Comparison of ENCODE assay signal across 11 cellular contexts in the genomic region with DNA sequence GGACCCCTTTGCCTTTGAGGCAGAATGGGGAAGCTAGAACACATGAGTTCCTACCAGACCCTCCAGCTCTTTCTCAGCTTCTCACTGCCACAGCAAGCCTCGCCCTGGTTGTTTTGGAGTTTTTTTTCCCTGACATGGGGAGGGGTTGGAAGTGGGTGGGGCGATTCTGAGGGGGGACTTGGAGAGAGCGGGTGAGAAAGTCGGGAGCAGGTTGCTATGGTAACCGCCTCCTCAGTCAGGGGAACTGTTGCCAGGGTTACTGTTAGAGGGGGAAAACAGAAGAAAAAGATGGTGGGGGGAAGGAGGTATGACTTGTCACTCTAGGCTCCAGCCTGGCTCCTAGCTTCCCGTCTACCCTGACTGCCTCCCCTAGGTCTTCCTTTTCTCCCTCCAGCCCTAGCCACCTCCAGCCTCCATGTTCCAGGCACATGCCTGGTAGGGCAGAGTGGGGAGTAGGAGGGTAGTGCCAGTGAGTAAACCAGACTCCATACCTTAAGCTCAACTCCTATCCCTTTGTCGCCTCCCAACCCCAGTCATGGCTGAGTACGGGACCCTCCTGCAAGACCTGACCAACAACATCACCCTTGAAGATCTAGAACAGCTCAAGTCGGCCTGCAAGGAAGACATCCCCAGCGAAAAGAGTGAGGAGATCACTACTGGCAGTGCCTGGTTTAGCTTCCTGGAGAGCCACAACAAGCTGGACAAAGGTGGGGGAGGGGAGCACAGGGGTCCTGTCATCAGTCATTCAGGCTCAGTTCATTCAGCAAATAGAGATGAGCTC. TPM values are rescaled to one million over a fixed set of nuclear protein-coding genes. Genes with fewer than 3 reads are reported as not detected.
DNase-seq lines count a peak whose midpoint lies in the region; ATAC-seq, FAIRE-seq and TF ChIP-seq lines count a peak whose summit lies in the region.
"Had no signal": no experiment of that assay in that cellular context is flagged by ENCODE, and none has a peak within 500 bp of the region (broad histone marks: within the 10 kb centered on the region; RNA-seq: fewer than 3 reads in every experiment).

No MANE protein-coding gene starts in this region.

- peak overlapping the region; percentile 40; the same call in 1 of the 2 replicates for H3K23ac ChIP-seq in IMR-90 (ENCODE audit: low read depth, low read length)

- CTCF ChIA-PET in CD4-positive, alpha-beta memory T cell (lab: Charles Lee; ENCODE audit: partially characterized antibody): interaction anchor here (1.2 to 1.8 kb wide), 2 partner anchors 41 to 80 kb away, joined by 3 to 7 read pairs; no protein-coding TSS in a partner anchor
- CTCF ChIA-PET in IMR-90 (lab: Yijun Ruan, JAX): interaction anchor here (1.3 to 1.7 kb wide), 2 partner anchors 9 to 41 kb away, joined by 4 to 6 read pairs; no protein-coding TSS in a partner anchor

- peaks cover 42% of the 10 kb centered on the region for H3K36me3 ChIP-seq in CD4-positive, alpha-beta memory T cell (ENCODE audit: insufficient read depth, low read length)
- H3K36me3 ChIP-seq in IMR-90 (ENCODE audit: control insufficient read depth, insufficient read depth, low read length) (peaks cover 78% of the 10 kb centered on the region), ectodermal cell (ENCODE audit: control insufficient read depth, insufficient read depth, low read length) (peaks cover 34% of the 10 kb centered on the region), neural progenitor cell (peaks cover 5% of the 10 kb centered on the region)

- H4K8ac ChIP-seq in IMR-90 (ENCODE audit: low read depth in 2 of 2, low read length in 2 of 2): no peak overlapping the region

- H2BK5ac ChIP-seq in IMR-90 (ENCODE audit: low read depth, low read length, poor library complexity, severe bottlenecking): no peak overlapping the region

- H3K27me3 Mint-ChIP-seq in CD4-positive, alpha-beta memory T cell: no peaks in the 10 kb centered on the region
- H3K27me3 Mint-ChIP-seq in neural progenitor cell (ENCODE audit: insufficient read depth, low read depth): peaks cover 12% of the 10 kb centered on the region

- no peak for TF ChIP-seq CTCF in IMR-90 (conservative IDR thresholded peaks at IDR 0.05; ENCODE audit: low read depth, low read length)
- TF ChIP-seq CTCF in neural progenitor cell (IDR thresholded peaks at IDR 0.05): no peak

- no peak overlapping the region for H2AFZ ChIP-seq in IMR-90 (replicated peaks; ENCODE audit: low read length, poor library complexity)
- no peak overlapping the region for H2AFZ ChIP-seq in neural progenitor cell (replicated peaks)

- peaks cover 17 to 66% of the 10 kb centered on the region in 2 donors for H3K36me3 Mint-ChIP-seq in CD4-positive, alpha-beta memory T cell
- H3K36me3 Mint-ChIP-seq in neural progenitor cell: peaks cover 46% of the 10 kb centered on the region

- dilution Hi-C loops in IMR-90 (cut with HindIII; ENCODE audit: low sequenced_read_pairs, unreplicated experiment): loop anchor here (10.0 kb wide), 1 partner anchor 106 kb away; no protein-coding TSS in a partner anchor

- no peak overlapping the region for H3K4me2 ChIP-seq in IMR-90 (ENCODE audit: low read depth, low read length)
- H3K4me2 ChIP-seq in neural progenitor cell: peak overlapping the region; percentile 48

- no peak overlapping the region for H2BK120ac ChIP-seq in IMR-90 (ENCODE audit: low read depth, low read length)

- DNase-seq in CD4-positive, alpha-beta memory T cell: no peak
- DNase-seq in IMR-90: no peak
- peak; percentile 67 for DNase-seq in neural progenitor cell (ENCODE audit: low spot score)
- no peak for DNase-seq in frontal cortex (ENCODE audit: low spot score in 2 of 2)
- DNase-seq in AG20443 (ENCODE audit: low spot score): no peak
- DNase-seq: activated naive CD4-positive, alpha-beta T cell treated with anti-CD3 and anti-CD28 coated beads, Interleukin-2, amount 50 U/mL, for 16 hours had no signal

- no peak overlapping the region for H3K18ac ChIP-seq in IMR-90 (ENCODE audit: low read depth, low read length)

- H3K9ac ChIP-seq in IMR-90 (ENCODE audit: low read depth, low read length): no peak overlapping the region
- H3K9ac ChIP-seq in neural progenitor cell: no peak overlapping the region

- POLR2A ChIA-PET in CD4-positive, alpha-beta memory T cell (lab: Charles Lee; ENCODE audit: partially characterized antibody): interaction anchor here (0.5 to 2.8 kb wide), 3 partner anchors 8 to 887 kb away, joined by 3 to 10 read pairs (median 3); no protein-coding TSS in a partner anchor
- POLR2A ChIA-PET in IMR-90 (lab: Charles Lee; ENCODE audit: unreplicated experiment): no interaction called here

- H3F3A ChIP-seq in neural progenitor cell (ENCODE audit: low read depth): peaks cover 48% of the 10 kb centered on the region

- H4K20me1 ChIP-seq in IMR-90 (ENCODE audit: insufficient read depth, low read length) (peaks cover 79% of the 10 kb centered on the region), neural progenitor cell (ENCODE audit: low read depth) (peaks cover 68% of the 10 kb centered on the region)

- intact Hi-C loops in CD4-positive, alpha-beta memory T cell (cut with micrococcal nuclease): no loop called here
- intact Hi-C loops in IMR-90 (cut with micrococcal nuclease): loop anchor here (10.0 kb wide), 1 partner anchor 286 kb away; the partner anchor contains the start of gene TAGLN2

- H3K27me3 ChIP-seq in CD4-positive, alpha-beta memory T cell (ENCODE audit: insufficient read depth, low read length): no peaks in the 10 kb centered on the region
- no peaks in the 10 kb centered on the region for H3K27me3 ChIP-seq in IMR-90 (ENCODE audit: control insufficient read depth, insufficient read depth, low read length)
- no peaks in the 10 kb centered on the region for H3K27me3 ChIP-seq in ectodermal cell (ENCODE audit: control insufficient read depth, insufficient read depth, low read length, poor library complexity, severe bottlenecking)
- H3K27me3 ChIP-seq in neural progenitor cell: no peaks in the 10 kb centered on the region

- H3K56ac ChIP-seq in IMR-90 (ENCODE audit: extremely low read depth, insufficient read depth, low read length): no peak overlapping the region

- no peak for ATAC-seq in IMR-90 (ENCODE audit: low read depth)
- ATAC-seq in GM21786 (IDR thresholded peaks at IDR 0.05; ENCODE audit: unreplicated experiment): no peak
- no peak for ATAC-seq in GM21825 (IDR thresholded peaks at IDR 0.05; ENCODE audit: unreplicated experiment)

- no peak overlapping the region for H2BK15ac ChIP-seq in IMR-90 (ENCODE audit: low read depth, low read length)

- in situ Hi-C loops in IMR-90 (cut with MboI; ENCODE audit: low sequenced_read_pairs): no loop called here

- no peak overlapping the region for H3K4ac ChIP-seq in IMR-90 (ENCODE audit: low read depth, low read length)

- no peak for FAIRE-seq in frontal cortex (lab: Jason Lieb, UNC)

- H3K9me1 ChIP-seq in IMR-90 (ENCODE audit: insufficient read depth, low read length): peaks cover 40% of the 10 kb centered on the region

- no peak overlapping the region for H4K91ac ChIP-seq in IMR-90 (ENCODE audit: insufficient read depth, low read depth, low read length)

- H3K4me1 Mint-ChIP-seq in CD4-positive, alpha-beta memory T cell: peaks cover 20 to 33% (median 28%) of the 10 kb centered on the region in 4 donors
- peaks cover 66% of the 10 kb centered on the region for H3K4me1 Mint-ChIP-seq in neural progenitor cell

- TF ChIP-seq POLR2A in IMR-90 (IDR thresholded peaks at IDR 0.05; ENCODE audit: low read depth, low read length): no peak

- no peaks in the 10 kb centered on the region for H3K9me3 ChIP-seq in CD4-positive, alpha-beta memory T cell (ENCODE audit: control insufficient read depth in 1 of 2, low read length in 2 of 2)
- no peaks in the 10 kb centered on the region for H3K9me3 ChIP-seq in IMR-90 (ENCODE audit: control insufficient read depth, insufficient read depth, low read length)
- H3K9me3 ChIP-seq in ectodermal cell (ENCODE audit: control insufficient read depth, low read length): no peaks in the 10 kb centered on the region
- H3K9me3 ChIP-seq in neural progenitor cell (ENCODE audit: low read depth): no peaks in the 10 kb centered on the region

- no peaks in the 10 kb centered on the region for H3K9me3 Mint-ChIP-seq in CD4-positive, alpha-beta memory T cell
- H3K9me3 Mint-ChIP-seq in neural progenitor cell: no peaks in the 10 kb centered on the region

- no peak overlapping the region for H3K14ac ChIP-seq in IMR-90 (replicated peaks; ENCODE audit: low read depth, low read length)

- H2AK9ac ChIP-seq in IMR-90 (replicated peaks; ENCODE audit: low read depth, low read length, poor library complexity): peak overlapping the region; percentile 18

- H3K4me1 ChIP-seq in CD4-positive, alpha-beta memory T cell (ENCODE audit: insufficient read depth, low read length): peaks cover 14% of the 10 kb centered on the region
- peaks cover 38% of the 10 kb centered on the region for H3K4me1 ChIP-seq in IMR-90 (ENCODE audit: control insufficient read depth, insufficient read depth, low read length)
- peaks cover 54% of the 10 kb centered on the region for H3K4me1 ChIP-seq in ectodermal cell (ENCODE audit: control insufficient read depth, insufficient read depth, low read length)
- peaks cover 60% of the 10 kb centered on the region for H3K4me1 ChIP-seq in neural progenitor cell

- peak overlapping the region in 5 of 7 donors; percentile 11 to 57 (median 49) for H3K27ac Mint-ChIP-seq in CD4-positive, alpha-beta memory T cell
- peak overlapping the region; percentile 92 for H3K27ac Mint-ChIP-seq in neural progenitor cell

- no TSS peak for BruUV-seq in IMR-90 (replicated peaks; lab: Mats Ljungman, UMichigan)

- no CpG with 5 or more reads among the region's 10 CpGs for WGBS in IMR-90 (ENCODE audit: extremely low coverage in 2 of 2, insufficient read length in 1 of 2), 2 experiments
- 67 to 75% methylated on average over 10 of the region's 10 CpGs for WGBS in ectodermal cell, 2 experiments

- H3K79me2 ChIP-seq in neural progenitor cell (ENCODE audit: low read depth): peaks cover 17% of the 10 kb centered on the region

- no peak overlapping the region for H3K4me3 ChIP-seq in CD4-positive, alpha-beta memory T cell (ENCODE audit: low read length in 2 of 2)
- no peak overlapping the region for H3K4me3 ChIP-seq in IMR-90 (ENCODE audit: insufficient read depth, low read depth, low read length)
- no peak overlapping the region for H3K4me3 ChIP-seq in ectodermal cell (ENCODE audit: insufficient read depth, low read depth, low read length)
- H3K4me3 ChIP-seq in neural progenitor cell: no peak overlapping the region

- no peak overlapping the region for H3K27ac ChIP-seq in CD4-positive, alpha-beta memory T cell (ENCODE audit: low read depth, low read length)
- peak overlapping the region; percentile 6; the same call in 1 of the 2 replicates for H3K27ac ChIP-seq in IMR-90 (ENCODE audit: insufficient read depth, low read length)
- H3K27ac ChIP-seq in ectodermal cell (ENCODE audit: insufficient read depth, low read depth, low read length, poor library complexity, severe bottlenecking): peak overlapping the region; percentile 68
- peak overlapping the region; percentile 48 for H3K27ac ChIP-seq in neural progenitor cell
- H3K27ac ChIP-seq: epithelial cell of prostate had no signal

- no peak overlapping the region for H4K5ac ChIP-seq in IMR-90 (ENCODE audit: low read depth, low read length)

- no peak overlapping the region for H2BK20ac ChIP-seq in IMR-90 (ENCODE audit: low read depth, low read length)

- H3K4me3 Mint-ChIP-seq in CD4-positive, alpha-beta memory T cell: no peak overlapping the region
- H3K4me3 Mint-ChIP-seq in neural progenitor cell: peak overlapping the region; percentile 89

- peaks cover 40 to 92% of the 10 kb centered on the region in 2 experiments for H3K79me1 ChIP-seq in IMR-90 (ENCODE audit: low read depth in 1 of 2, low read length in 2 of 2)

- no peak for TF ChIP-seq RAD21 in IMR-90 (IDR thresholded peaks at IDR 0.05; ENCODE audit: low read length)

- no peak overlapping the region for H2AK5ac ChIP-seq in IMR-90 (ENCODE audit: low read depth, low read length)

RNA-seq across cellular contexts. Expression of gene PEA15, which starts 6.0 kb away (rescaled TPM):
- total RNA-seq in CD4-positive, alpha-beta memory T cell: 10 to 100 TPM; 23.1 to 25.1 TPM
- polyA plus RNA-seq in CD4-positive, alpha-beta memory T cell: 10 to 100 TPM in 1 of 2 donors, 1 to 10 TPM in 1; 7.6 to 10.0 TPM
- total RNA-seq in IMR-90 (2012; rRNA removed) (265 and 296 TPM in 2 replicates), neural progenitor cell (ENCODE audit: low replicate concordance) (39.1 and 63.5 TPM in 2 replicates), frontal cortex (84.4 TPM)
- 710 and 754 TPM in 2 replicates for polyA plus RNA-seq in IMR-90 (2012; rRNA removed)
- 217 and 257 TPM in 2 replicates for polyA plus RNA-seq in IMR-90 (2012; cell fraction: cytosol; rRNA removed)
- polyA plus RNA-seq in IMR-90 (2012; cell fraction: nucleus; rRNA removed; ENCODE audit: low replicate concordance): 129 and 289 TPM in 2 replicates
- polyA plus RNA-seq in ectodermal cell (2013, experiment 1 of 4): 107 TPM
- polyA plus RNA-seq in ectodermal cell (2013, experiment 2 of 4): 121 TPM
- 84.4 TPM for polyA plus RNA-seq in ectodermal cell (2013, experiment 3 of 4)
- polyA plus RNA-seq in ectodermal cell (2013, experiment 4 of 4): 105 TPM

RNA-seq across cellular contexts. Expression of gene CASQ1, which starts 20.8 kb away (rescaled TPM):
- total RNA-seq in CD4-positive, alpha-beta memory T cell: not detected
- polyA plus RNA-seq in CD4-positive, alpha-beta memory T cell: not detected
- 0.18 TPM in 1 of 2 replicates, not detected in the other for total RNA-seq in IMR-90 (2012; rRNA removed)
- polyA plus RNA-seq in IMR-90 (2012; rRNA removed): 0.10 and 0.21 TPM in 2 replicates
- 0.09 and 0.14 TPM in 2 replicates for polyA plus RNA-seq in IMR-90 (2012; cell fraction: cytosol; rRNA removed)
- 0.07 TPM in 1 of 2 replicates, not detected in the other for polyA plus RNA-seq in IMR-90 (2012; cell fraction: nucleus; rRNA removed; ENCODE audit: low replicate concordance)
- 2.1 TPM for polyA plus RNA-seq in ectodermal cell (2013, experiment 1 of 4)
- 0.53 TPM for polyA plus RNA-seq in ectodermal cell (2013, experiment 2 of 4)
- polyA plus RNA-seq in ectodermal cell (2013, experiment 3 of 4): 0.32 TPM
- 0.93 TPM for polyA plus RNA-seq in ectodermal cell (2013, experiment 4 of 4)
- 0.50 TPM in 1 of 2 replicates, not detected in the other for total RNA-seq in neural progenitor cell (ENCODE audit: low replicate concordance)
- total RNA-seq in frontal cortex: 4.9 TPM
- total RNA-seq: kidney epithelial cell had no signal

RNA-seq across cellular contexts. Expression of gene DCAF8, which starts 51.1 kb away (rescaled TPM):
- 100 to 1,000 TPM; 211 to 223 TPM for total RNA-seq in CD4-positive, alpha-beta memory T cell
- polyA plus RNA-seq in CD4-positive, alpha-beta memory T cell: 10 to 100 TPM; 57.5 to 67.8 TPM
- total RNA-seq in IMR-90 (2012; rRNA removed) (83.3 TPM in 2 replicates), neural progenitor cell (ENCODE audit: low replicate concordance) (105 and 132 TPM in 2 replicates), frontal cortex (38.3 TPM)
- polyA plus RNA-seq in IMR-90 (2012; rRNA removed): 74.9 and 83.8 TPM in 2 replicates
- polyA plus RNA-seq in IMR-90 (2012; cell fraction: cytosol; rRNA removed): 28.3 and 31.3 TPM in 2 replicates
- polyA plus RNA-seq in IMR-90 (2012; cell fraction: nucleus; rRNA removed; ENCODE audit: low replicate concordance): 277 and 555 TPM in 2 replicates
- 128 TPM for polyA plus RNA-seq in ectodermal cell (2013, experiment 1 of 4)
- polyA plus RNA-seq in ectodermal cell (2013, experiment 2 of 4): 149 TPM
- polyA plus RNA-seq in ectodermal cell (2013, experiment 3 of 4): 97.9 TPM
- polyA plus RNA-seq in ectodermal cell (2013, experiment 4 of 4): 116 TPM

RNA-seq across cellular contexts. Expression of gene ATP1A4, which starts 59.8 kb away (rescaled TPM):
- not detected for total RNA-seq in CD4-positive, alpha-beta memory T cell
- not detected for polyA plus RNA-seq in CD4-positive, alpha-beta memory T cell
- not detected in 2 replicates for total RNA-seq in IMR-90 (2012; rRNA removed)
- polyA plus RNA-seq in IMR-90 (2012; rRNA removed): not detected in 2 replicates
- not detected in 2 replicates for polyA plus RNA-seq in IMR-90 (2012; cell fraction: cytosol; rRNA removed)
- polyA plus RNA-seq in IMR-90 (2012; cell fraction: nucleus; rRNA removed; ENCODE audit: low replicate concordance): not detected in 2 replicates
- 0.93 TPM for polyA plus RNA-seq in ectodermal cell (2013, experiment 1 of 4)
- polyA plus RNA-seq in ectodermal cell (2013, experiment 2 of 4): 1.0 TPM
- polyA plus RNA-seq in ectodermal cell (2013, experiment 3 of 4): 0.85 TPM
- polyA plus RNA-seq in ectodermal cell (2013, experiment 4 of 4): 1.1 TPM
- 0.17 and 0.62 TPM in 2 replicates for total RNA-seq in neural progenitor cell (ENCODE audit: low replicate concordance)
- not detected for total RNA-seq in frontal cortex
- total RNA-seq: kidney epithelial cell had no signal
